10 cellular contexts compared by ENCODE assay signal in the genomic region with DNA sequence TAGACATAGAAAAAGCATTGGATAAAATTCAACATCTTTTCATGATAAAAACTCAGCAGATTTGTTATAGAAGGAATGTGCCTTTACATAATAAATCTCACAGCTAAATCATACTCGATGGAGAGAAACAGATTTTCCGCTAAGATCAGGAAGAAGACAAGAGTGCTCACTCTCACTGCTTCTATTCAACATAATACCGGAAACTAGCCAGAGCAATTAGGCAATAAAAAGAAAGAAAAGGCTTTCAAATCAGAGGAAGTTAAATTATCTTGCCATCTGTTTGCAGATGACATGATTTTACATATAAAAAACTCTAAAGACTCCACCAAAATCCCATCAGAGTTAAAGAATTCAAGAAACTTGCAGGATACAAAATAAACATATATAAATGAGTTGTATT. TPM values are rescaled to one million over a fixed set of nuclear protein-coding genes. Genes with fewer than 3 reads are reported as not detected.
A peak's percentile ranks its signal among the peaks of the same experiment; 100 is the strongest.
DNase-seq lines count a peak whose midpoint lies in the region; ATAC-seq, FAIRE-seq and TF ChIP-seq lines count a peak whose summit lies in the region.
"Not testable (repeated sequence)": the region's sequence is repeated elsewhere in the genome, so short reads cannot be mapped to it uniquely, and the experiment has no call there.
"Had no signal": no experiment of that assay in that cellular context is flagged by ENCODE, and none has a peak within 500 bp of the region (broad histone marks: within the 10 kb centered on the region; RNA-seq: fewer than 3 reads in every experiment).

No MANE protein-coding gene starts in this region.

- H3K27ac ChIP-seq in A673 (ENCODE audit: low read depth, low read length, poor library complexity, severe bottlenecking): peak overlapping the region; percentile 57
- H3K27ac ChIP-seq in CD4-positive, alpha-beta T cell (ENCODE audit: low read depth, low read length); SK-N-MC; small intestine (ENCODE audit: low read depth in 1 of 2, low read length in 1 of 2): not testable (repeated sequence)

- FAIRE-seq in TTC549 (lab: Jason Lieb, UNC) (peak; percentile 41), small intestine (lab: Jason Lieb, UNC) (peak; percentile 71)

- POLR2A ChIA-PET in A673 (lab: Charles Lee; ENCODE audit: low non-redundant PET); CD4-positive, alpha-beta T cell (lab: Charles Lee): not testable (repeated sequence)

- CTCF ChIA-PET in A673 (lab: Charles Lee); CD4-positive, alpha-beta T cell (lab: Charles Lee): not testable (repeated sequence)

- 70 to 77% (median 76%) methylated on average over 3 of the region's 3 CpGs for WGBS in small intestine, 3 donors

- H3K4me3 ChIP-seq in A673 (ENCODE audit: low read depth, low read length, poor library complexity, severe bottlenecking); SK-N-MC; small intestine (ENCODE audit: low read depth in 1 of 2, low read length in 2 of 2): not testable (repeated sequence)

- H3K36me3 ChIP-seq in A673 (ENCODE audit: insufficient read depth, low read length, poor library complexity, severe bottlenecking); SK-N-MC (ENCODE audit: insufficient read depth, low read length); small intestine (ENCODE audit: control insufficient read depth in 2 of 2, insufficient read depth in 2 of 2, low read length in 2 of 2): not testable (repeated sequence)

- intact Hi-C loops in A673 (cut with micrococcal nuclease; ENCODE audit: unreplicated experiment); CD4-positive, alpha-beta T cell (cut with DNase I, micrococcal nuclease): not testable (repeated sequence)

- peak; percentile 94 for DNase-seq in A673 (ENCODE audit: low spot score)
- not testable (repeated sequence) for DNase-seq in CD4-positive, alpha-beta T cell; small intestine
- DNase-seq in KBM-7: peak; percentile 3
- DNase-seq in NCI-H774 (lab: John Stamatoyannopoulos, UW): peak; percentile 6
- DNase-seq in SK-N-MC (ENCODE audit: low read depth, low spot score): peak; percentile 30

- H3K9me3 Mint-ChIP-seq in CD4-positive, alpha-beta T cell: not testable (repeated sequence)

- not testable (repeated sequence) for TF ChIP-seq CTCF in A673 (conservative IDR thresholded peaks at IDR 0.05; ENCODE audit: low read depth, low read length); CD4-positive, alpha-beta T cell (IDR thresholded peaks at IDR 0.05)

- not testable (repeated sequence) for H3K9ac ChIP-seq in SK-N-MC (ENCODE audit: insufficient read length)

- not testable (repeated sequence) for H3K27me3 Mint-ChIP-seq in CD4-positive, alpha-beta T cell

- not testable (repeated sequence) for BruUV-seq in A673 (replicated peaks; lab: Mats Ljungman, UMichigan)

- H3K27me3 ChIP-seq in A673 (replicated peaks; ENCODE audit: insufficient read depth, low read depth, low read length, poor library complexity); CD4-positive, alpha-beta T cell (ENCODE audit: control insufficient read depth, insufficient read depth, low read length); small intestine (ENCODE audit: control insufficient read depth in 2 of 2, insufficient read depth in 2 of 2, low read length in 2 of 2): not testable (repeated sequence)

- peak overlapping the region; percentile 42 for H3K27ac Mint-ChIP-seq in CD4-positive, alpha-beta T cell

- peaks cover 15% of the 10 kb centered on the region for H3K4me1 ChIP-seq in A673 (ENCODE audit: insufficient read depth, low read length, poor library complexity, severe bottlenecking)
- not testable (repeated sequence) for H3K4me1 ChIP-seq in small intestine (ENCODE audit: control insufficient read depth in 2 of 2, insufficient read depth in 1 of 2, low read depth in 1 of 2, low read length in 1 of 2)

- ATAC-seq in CD4-positive, alpha-beta T cell (ENCODE audit: poor library complexity): not testable (repeated sequence)

- not testable (repeated sequence) for H3K36me3 Mint-ChIP-seq in CD4-positive, alpha-beta T cell (ENCODE audit: low read depth)

- peaks cover 14% of the 10 kb centered on the region for H3K4me1 Mint-ChIP-seq in CD4-positive, alpha-beta T cell (ENCODE audit: low read depth)

- H3K4me3 Mint-ChIP-seq in CD4-positive, alpha-beta T cell: not testable (repeated sequence)

- H3K9me3 ChIP-seq in A673 (ENCODE audit: low read depth, low read length, poor library complexity, severe bottlenecking); CD4-positive, alpha-beta T cell (ENCODE audit: control insufficient read depth, low read length); SK-N-MC (ENCODE audit: low read depth, low read length); small intestine (ENCODE audit: control insufficient read depth, low read depth): not testable (repeated sequence)

- in situ Hi-C loops in KBM-7 (cut with MboI; ENCODE audit: low pct_unique_long_range_greater_than_20kb, low sequenced_read_pairs): not testable (repeated sequence)

RNA-seq across cellular contexts. Expression of a gene that starts 3.8 kb away (rescaled TPM):
- total RNA-seq in A673 (2021): not detected in 2 replicates
- not detected for total RNA-seq in CD4-positive, alpha-beta T cell
- not detected for polyA plus RNA-seq in small intestine
- total RNA-seq: CD4-positive, CD25-positive, alpha-beta regulatory T cell; CD8-positive, alpha-beta memory T cell; HFFc6 had no signal
- polyA plus RNA-seq: CD4-positive, CD25-positive, alpha-beta regulatory T cell; CD8-positive, alpha-beta memory T cell had no signal

RNA-seq across cellular contexts. Expression of a gene that starts 8.2 kb away (rescaled TPM):
- total RNA-seq in A673 (2021): not detected in 2 replicates
- not detected for total RNA-seq in CD4-positive, alpha-beta T cell
- not detected for polyA plus RNA-seq in small intestine
- total RNA-seq: CD4-positive, CD25-positive, alpha-beta regulatory T cell; CD8-positive, alpha-beta memory T cell; HFFc6 had no signal
- polyA plus RNA-seq: CD4-positive, CD25-positive, alpha-beta regulatory T cell; CD8-positive, alpha-beta memory T cell had no signal

RNA-seq across cellular contexts. Expression of a gene that starts 26.7 kb away (rescaled TPM):
- not detected in 2 replicates for total RNA-seq in A673 (2021)
- not detected for total RNA-seq in CD4-positive, alpha-beta T cell
- not detected for polyA plus RNA-seq in small intestine
- total RNA-seq: CD4-positive, CD25-positive, alpha-beta regulatory T cell; CD8-positive, alpha-beta memory T cell; HFFc6 had no signal
- polyA plus RNA-seq: CD4-positive, CD25-positive, alpha-beta regulatory T cell; CD8-positive, alpha-beta memory T cell had no signal
